ENCODE assay signal across 8 cellular contexts in the genomic region with DNA sequence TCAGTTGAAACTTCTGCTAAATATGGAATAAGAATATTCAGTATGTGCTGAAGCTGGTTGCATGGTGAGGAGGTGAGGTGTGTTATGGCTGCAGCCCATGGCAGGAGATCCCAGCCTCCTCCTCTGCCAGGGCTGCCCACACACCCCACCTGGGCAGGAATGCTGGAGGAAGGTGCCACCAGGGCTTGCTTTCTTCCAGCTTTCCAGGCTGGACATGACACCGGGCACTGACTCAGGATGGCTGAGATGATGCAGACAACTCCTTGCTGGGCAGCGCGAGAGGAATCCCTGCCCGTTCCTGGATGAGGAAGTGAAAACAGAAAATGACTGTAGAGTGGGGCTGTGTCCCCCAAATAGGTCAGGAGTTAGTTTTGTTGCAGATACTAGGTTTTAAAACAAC. TPM values are rescaled to one million over a fixed set of nuclear protein-coding genes. Genes with fewer than 3 reads are reported as not detected.
"Had no signal": no experiment of that assay in that cellular context is flagged by ENCODE, and none has a peak within 500 bp of the region (broad histone marks: within the 10 kb centered on the region; RNA-seq: fewer than 3 reads in every experiment).

No MANE protein-coding gene starts in this region.

- H3K4me3 Mint-ChIP-seq: IgD-negative memory B cell had no signal

- ATAC-seq: HepG2, K562 had no signal

- H3K36me3 Mint-ChIP-seq: IgD-negative memory B cell had no signal

- H3K27ac Mint-ChIP-seq: IgD-negative memory B cell had no signal

- H3K27ac ChIP-seq: HL-60 had no signal

- H3K4me3 ChIP-seq: K562 had no signal

- DNase-seq: IMR-90, KBM-7, KG1 had no signal

- H3K27me3 Mint-ChIP-seq: IgD-negative memory B cell had no signal

- H3K4me1 Mint-ChIP-seq: IgD-negative memory B cell had no signal

RNA-seq across cellular contexts. Expression of gene GABRG3, which starts 14.1 kb away (rescaled TPM):
- total RNA-seq: HepG2, HT-29, IMR-90 had no signal
